In genomic region chr9:114405294-114406034, GRCh38 we compare ENCODE assay signal across 8 cellular contexts. TPM values are rescaled to one million over a fixed set of nuclear protein-coding genes. Genes with fewer than 3 reads are reported as not detected.
DNase-seq lines count a peak whose midpoint lies in the region; ATAC-seq, FAIRE-seq and TF ChIP-seq lines count a peak whose summit lies in the region.

No MANE protein-coding gene starts in this region.

- no peak overlapping the region for H4K91ac ChIP-seq in neuronal stem cell (ENCODE audit: low read depth, low read length, poor library complexity)

- no peak overlapping the region for H3K9ac ChIP-seq in neuronal stem cell (ENCODE audit: low read depth, low read length, poor library complexity)

- no peaks in the 10 kb centered on the region for H3K79me1 ChIP-seq in neuronal stem cell (ENCODE audit: low read depth, low read length)

- H3K18ac ChIP-seq in neuronal stem cell (ENCODE audit: low read length), result peak overlapping the region; percentile 69

- no peak overlapping the region for H2AFZ ChIP-seq in PC-9
- no peak overlapping the region for H2AFZ ChIP-seq in neuronal stem cell (ENCODE audit: low read length)

- no peak overlapping the region for H2BK15ac ChIP-seq in neuronal stem cell (ENCODE audit: low read length)

- H3K4me3 ChIP-seq in DOHH2 (ENCODE audit: low read length) (no peak overlapping the region), PC-9 (no peak overlapping the region), fibroblast of pulmonary artery (replicated peaks; ENCODE audit: low read depth, low read length) (no peak overlapping the region), neuronal stem cell (ENCODE audit: low read length in 2 of 2) (no peak overlapping the region), thoracic aorta (no peak overlapping the region)

- no peaks in the 10 kb centered on the region for H3K36me3 ChIP-seq in DOHH2 (ENCODE audit: control insufficient read depth, low read length)
- no peaks in the 10 kb centered on the region for H3K36me3 ChIP-seq in PC-9 (ENCODE audit: low read depth)
- H3K36me3 ChIP-seq in neuronal stem cell (replicated peaks in 1 of 2; ENCODE audit: control insufficient read depth in 2 of 2, insufficient read depth in 2 of 2, low read length in 2 of 2), result peaks cover 2 to 6% of the 10 kb centered on the region in 2 donors
- no peaks in the 10 kb centered on the region for H3K36me3 ChIP-seq in thoracic aorta

- H3K27ac ChIP-seq in DOHH2 (ENCODE audit: low read depth, low read length) (no peak overlapping the region), PC-9 (no peak overlapping the region), neuronal stem cell (replicated peaks; ENCODE audit: low read length) (no peak overlapping the region), thoracic aorta (no peak overlapping the region)

- WGBS in neuronal stem cell (ENCODE audit: extremely low coverage in 2 of 2, insufficient read length in 2 of 2, insufficient replicate concordance in 1 of 2), 2 donors, result no CpG with 5 or more reads among the region's 15 CpGs

- H3K4ac ChIP-seq in neuronal stem cell (ENCODE audit: low read length), result no peak overlapping the region

- H3K79me2 ChIP-seq in DOHH2 (ENCODE audit: control insufficient read depth, low read length) (no peaks in the 10 kb centered on the region), PC-9 (ENCODE audit: low read depth) (no peaks in the 10 kb centered on the region)

- no peak overlapping the region for H3K14ac ChIP-seq in neuronal stem cell (ENCODE audit: low read length)

- H2BK120ac ChIP-seq in neuronal stem cell (ENCODE audit: low read depth, low read length), result no peak overlapping the region

- CTCF ChIA-PET in PC-9 (lab: Charles Lee), result interaction anchor here (0.6 to 2.1 kb wide), 10 partner anchors 26 to 506 kb away, joined by 3 to 27 read pairs (median 4); no protein-coding TSS in a partner anchor

- H3K4me1 Mint-ChIP-seq in activated T-cell treated with anti-CD3 and anti-CD28 coated beads, Interleukin-2, amount 50 U/mL, for 72 hours (ENCODE audit: low read depth), result peaks cover 5% of the 10 kb centered on the region

- H3K4me3 Mint-ChIP-seq in activated T-cell treated with anti-CD3 and anti-CD28 coated beads, Interleukin-2, amount 50 U/mL, for 72 hours, result no peak overlapping the region

- no peaks in the 10 kb centered on the region; the same call in 1 of the 2 replicates for H3F3A ChIP-seq in DOHH2 (ENCODE audit: control insufficient read depth, insufficient read depth)
- H3F3A ChIP-seq in PC-9 (ENCODE audit: insufficient read depth, low read depth), result no peaks in the 10 kb centered on the region

- DNase-seq in HTR-8/SVneo (ENCODE audit: insufficient read length, low spot score) (peak; percentile 70), PC-9 (peak; percentile 59 to 76), fibroblast of pulmonary artery (ENCODE audit: low read depth) (peak; percentile 85), neuronal stem cell (ENCODE audit: low spot score) (peak; percentile 73), thoracic aorta (ENCODE audit: low spot score) (no peak)
- peak; percentile 78 to 80 for DNase-seq in activated T-cell treated with anti-CD3 and anti-CD28 coated beads, Interleukin-2, amount 50 U/mL, for 72 hours

- H3K4me1 ChIP-seq in DOHH2 (ENCODE audit: control insufficient read depth, low read length) (peaks cover 7% of the 10 kb centered on the region), PC-9 (replicated peaks; ENCODE audit: insufficient read depth) (no peaks in the 10 kb centered on the region), neuronal stem cell (ENCODE audit: control insufficient read depth in 2 of 2, insufficient read depth in 1 of 2, low read depth in 1 of 2, low read length in 2 of 2) (peaks cover 9 to 12% of the 10 kb centered on the region in 2 donors), thoracic aorta (ENCODE audit: control insufficient read depth in 1 of 2, low read depth in 2 of 2) (no peaks in the 10 kb centered on the region)

- H3K9me3 ChIP-seq in DOHH2 (ENCODE audit: control insufficient read depth, insufficient read depth, low read length), result no peaks in the 10 kb centered on the region
- H3K9me3 ChIP-seq in PC-9 (ENCODE audit: insufficient read depth, low read depth), result no peaks in the 10 kb centered on the region
- H3K9me3 ChIP-seq in neuronal stem cell (replicated peaks in 1 of 2; ENCODE audit: control insufficient read depth in 2 of 2, insufficient read depth in 1 of 2, low read depth in 1 of 2, low read length in 2 of 2), result no peaks in the 10 kb centered on the region
- no peaks in the 10 kb centered on the region for H3K9me3 ChIP-seq in thoracic aorta

- H3K27me3 Mint-ChIP-seq in activated T-cell treated with anti-CD3 and anti-CD28 coated beads, Interleukin-2, amount 50 U/mL, for 72 hours (ENCODE audit: low read depth), result no peaks in the 10 kb centered on the region

- no TSS peak for BruUV-seq in PC-9 (replicated peaks; lab: Mats Ljungman, UMichigan)

- no peak overlapping the region for H3K23ac ChIP-seq in neuronal stem cell (ENCODE audit: low read depth, low read length, poor library complexity)

- H3K9me3 Mint-ChIP-seq in activated T-cell treated with anti-CD3 and anti-CD28 coated beads, Interleukin-2, amount 50 U/mL, for 72 hours, result no peaks in the 10 kb centered on the region

- no peaks in the 10 kb centered on the region for H4K20me1 ChIP-seq in DOHH2 (ENCODE audit: control insufficient read depth, insufficient read depth, low read depth, low read length)
- no peaks in the 10 kb centered on the region for H4K20me1 ChIP-seq in PC-9 (ENCODE audit: insufficient read depth)

- H3K4me2 ChIP-seq in DOHH2 (ENCODE audit: low read length) (no peak overlapping the region), PC-9 (no peak overlapping the region), neuronal stem cell (ENCODE audit: insufficient read depth, low read length, poor library complexity, severe bottlenecking) (no peak overlapping the region)

- H3K36me3 Mint-ChIP-seq in activated T-cell treated with anti-CD3 and anti-CD28 coated beads, Interleukin-2, amount 50 U/mL, for 72 hours (ENCODE audit: insufficient read depth in 2 of 2), result no peaks in the 10 kb centered on the region

- no peak for FAIRE-seq in HTR-8/SVneo (lab: Jason Lieb, UNC)

- H3K27ac Mint-ChIP-seq in activated T-cell treated with anti-CD3 and anti-CD28 coated beads, Interleukin-2, amount 50 U/mL, for 72 hours, result no peak overlapping the region

- H2BK12ac ChIP-seq in neuronal stem cell (ENCODE audit: low read length), result no peak overlapping the region

- H3K27me3 ChIP-seq in DOHH2 (ENCODE audit: control insufficient read depth, low read length) (no peaks in the 10 kb centered on the region), PC-9 (ENCODE audit: insufficient read depth, low read depth) (no peaks in the 10 kb centered on the region), neuronal stem cell (ENCODE audit: control insufficient read depth in 3 of 3, insufficient read depth in 3 of 3, low read depth in 1 of 3, low read length in 3 of 3) (no peaks in the 10 kb centered on the region), thoracic aorta (replicated peaks; ENCODE audit: insufficient read depth) (no peaks in the 10 kb centered on the region)

- intact Hi-C loops in PC-9 (cut with micrococcal nuclease; ENCODE audit: unreplicated experiment), result loop anchor here (1.0 to 10.0 kb wide), 10 partner anchors 67 to 1185 kb away; partner anchors contain the start of gene ATP6V1G1

- H4K8ac ChIP-seq in neuronal stem cell (ENCODE audit: low read depth, low read length), result no peak overlapping the region

- TF ChIP-seq CTCF in DOHH2 (IDR thresholded peaks at IDR 0.05; ENCODE audit: low read depth, low read length, poor library complexity, severe bottlenecking) (peak; percentile 89), PC-9 (conservative IDR thresholded peaks at IDR 0.05) (peak; percentile 82), fibroblast of pulmonary artery (IDR thresholded peaks at IDR 0.05; ENCODE audit: low read length, missing control alignments) (peak; percentile 79), thoracic aorta (IDR thresholded peaks at IDR 0.05) (peak; percentile 84)

- ATAC-seq in GM21526 (IDR thresholded peaks at IDR 0.05; ENCODE audit: low FRiP score, unreplicated experiment) (peak; percentile 78), thoracic aorta (ENCODE audit: insufficient number of reproducible peaks, low FRiP score, low read depth) (peak; percentile 80)
- peak; percentile 96 to 97 for ATAC-seq in activated T-cell treated with anti-CD3 and anti-CD28 coated beads, Interleukin-2, amount 50 U/mL, for 72 hours (replicated peaks in 1 of 2)

- H3K9me2 ChIP-seq in DOHH2 (replicated peaks; ENCODE audit: control insufficient read depth, low read length), result no peaks in the 10 kb centered on the region
- no peaks in the 10 kb centered on the region for H3K9me2 ChIP-seq in PC-9 (ENCODE audit: insufficient read depth)

- H2AK5ac ChIP-seq in neuronal stem cell (ENCODE audit: low read depth, low read length), result no peak overlapping the region

- no peak overlapping the region for H2BK5ac ChIP-seq in neuronal stem cell (ENCODE audit: low read length)

- POLR2A ChIA-PET in PC-9 (lab: Charles Lee; ENCODE audit: unreplicated experiment), result interaction anchor here (0.8 kb wide), 1 partner anchor 146 kb away, joined by 6 read pairs; no protein-coding TSS in a partner anchor

RNA-seq across cellular contexts. Expression of gene AKNA, which starts 17.7 kb away (rescaled TPM):
- total RNA-seq in PC-9 (2021), result 11.5 and 14.4 TPM in 2 replicates
- 100 to 1,000 TPM; 204 to 246 TPM for total RNA-seq in activated T-cell treated with anti-CD3 and anti-CD28 coated beads, Interleukin-2, amount 50 U/mL, for 72 hours
- 13.9 TPM for polyA plus RNA-seq in neuronal stem cell (2013, experiment 1 of 2)
- polyA plus RNA-seq in neuronal stem cell (2013, experiment 2 of 2), result 13.8 TPM
- total RNA-seq in thoracic aorta, result 10 to 100 TPM; 34.8 to 68.5 TPM
